ENCODE assay signal across 1 cellular context in genomic region chr17:43013296-43013695, GRCh38.
TF ChIP-seq lines count a peak whose summit lies in the region.

No MANE protein-coding gene starts in this region.

TF ChIP-seq in WTC11, 78 proteins besides CTCF, POLR2A, EP300 and RAD21:
- TF ChIP-seq ELF4 (CRISPR knock-in tag; IDR thresholded peaks at IDR 0.05; ENCODE audit: low read depth), result no peak
- TF ChIP-seq AR (CRISPR knock-in tag; IDR thresholded peaks at IDR 0.05), result no peak
- TF ChIP-seq, protein P1, sequence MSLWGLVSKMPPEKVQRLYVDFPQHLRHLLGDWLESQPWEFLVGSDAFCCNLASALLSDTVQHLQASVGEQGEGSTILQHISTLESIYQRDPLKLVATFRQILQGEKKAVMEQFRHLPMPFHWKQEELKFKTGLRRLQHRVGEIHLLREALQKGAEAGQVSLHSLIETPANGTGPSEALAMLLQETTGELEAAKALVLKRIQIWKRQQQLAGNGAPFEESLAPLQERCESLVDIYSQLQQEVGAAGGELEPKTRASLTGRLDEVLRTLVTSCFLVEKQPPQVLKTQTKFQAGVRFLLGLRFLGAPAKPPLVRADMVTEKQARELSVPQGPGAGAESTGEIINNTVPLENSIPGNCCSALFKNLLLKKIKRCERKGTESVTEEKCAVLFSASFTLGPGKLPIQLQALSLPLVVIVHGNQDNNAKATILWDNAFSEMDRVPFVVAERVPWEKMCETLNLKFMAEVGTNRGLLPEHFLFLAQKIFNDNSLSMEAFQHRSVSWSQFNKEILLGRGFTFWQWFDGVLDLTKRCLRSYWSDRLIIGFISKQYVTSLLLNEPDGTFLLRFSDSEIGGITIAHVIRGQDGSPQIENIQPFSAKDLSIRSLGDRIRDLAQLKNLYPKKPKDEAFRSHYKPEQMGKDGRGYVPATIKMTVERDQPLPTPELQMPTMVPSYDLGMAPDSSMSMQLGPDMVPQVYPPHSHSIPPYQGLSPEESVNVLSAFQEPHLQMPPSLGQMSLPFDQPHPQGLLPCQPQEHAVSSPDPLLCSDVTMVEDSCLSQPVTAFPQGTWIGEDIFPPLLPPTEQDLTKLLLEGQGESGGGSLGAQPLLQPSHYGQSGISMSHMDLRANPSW (CRISPR knock-in tag; conservative IDR thresholded peaks at IDR 0.05; ENCODE audit: low read depth), result no peak
- no peak for TF ChIP-seq GABPB1 (CRISPR knock-in tag; IDR thresholded peaks at IDR 0.05)
- TF ChIP-seq NR1H2 (CRISPR knock-in tag; IDR thresholded peaks at IDR 0.05), result no peak
- no peak for TF ChIP-seq ATF6 (CRISPR knock-in tag; IDR thresholded peaks at IDR 0.05)
